ENCODE assay signal across 1 cellular context in genomic region chr12:57182918-57183575, GRCh38.
TF ChIP-seq lines count a peak whose summit lies in the region.

No MANE protein-coding gene starts in this region.

TF ChIP-seq in endothelial cell of umbilical vein, 7 proteins besides CTCF, POLR2A, EP300 and RAD21:
- no peak for TF ChIP-seq MAX (IDR thresholded peaks at IDR 0.05; ENCODE audit: insufficient read depth, insufficient read length)
- TF ChIP-seq JUN (IDR thresholded peaks at IDR 0.05; ENCODE audit: borderline replicate concordance, insufficient read depth, insufficient read length, low read depth): no peak
- TF ChIP-seq EZH2 (IDR thresholded peaks at IDR 0.05; ENCODE audit: borderline replicate concordance, low read depth, low read length, severe bottlenecking): no peak
- no peak for TF ChIP-seq GATA2 (IDR thresholded peaks at IDR 0.05; ENCODE audit: insufficient read depth, insufficient read length, low read depth, low read length)
